In the genomic region with DNA sequence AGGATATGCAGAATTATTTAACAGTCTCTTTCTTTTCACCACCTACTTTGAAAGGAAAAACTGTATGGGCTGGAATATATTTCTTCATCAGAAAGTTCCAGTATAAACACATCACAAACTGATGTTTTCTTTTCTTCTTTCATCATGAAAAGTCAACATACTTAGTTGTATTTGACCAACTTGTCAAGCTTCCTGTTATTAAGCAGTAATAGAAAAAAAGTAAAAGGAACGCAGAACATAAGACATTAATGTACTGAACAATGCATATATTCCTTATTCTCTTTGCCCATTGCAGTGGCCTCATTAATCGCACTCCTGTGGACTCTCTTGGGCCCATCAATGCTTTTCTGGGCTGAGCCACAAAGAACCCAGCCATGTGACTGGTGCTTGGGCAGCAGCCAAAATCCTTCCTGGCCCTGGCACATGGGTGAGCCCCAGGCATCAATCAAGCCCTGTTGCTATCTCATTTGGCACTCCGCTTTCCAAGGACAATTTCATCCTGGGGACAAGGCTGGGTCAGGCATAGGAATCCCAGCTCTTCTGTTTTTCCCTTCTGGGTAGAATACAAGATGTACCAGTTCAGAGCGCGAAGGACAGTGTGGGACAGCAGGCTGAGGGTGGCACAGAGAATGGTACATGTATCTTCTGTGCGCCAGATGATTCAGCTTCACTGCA, we compare ENCODE assay signal across 15 cellular contexts. TPM values are rescaled to one million over a fixed set of nuclear protein-coding genes. Genes with fewer than 3 reads are reported as not detected.
DNase-seq lines count a peak whose midpoint lies in the region; ATAC-seq, FAIRE-seq and TF ChIP-seq lines count a peak whose summit lies in the region.
"Had no signal": no experiment of that assay in that cellular context is flagged by ENCODE, and none has a peak within 500 bp of the region (broad histone marks: within the 10 kb centered on the region; RNA-seq: fewer than 3 reads in every experiment).

No MANE protein-coding gene starts in this region.

- H3K9me3 ChIP-seq in right lobe of liver, result no peaks in the 10 kb centered on the region

- 66% methylated on average over 6 of the region's 6 CpGs for WGBS in right lobe of liver (ENCODE audit: insufficient coverage, low coverage, low lambda C conversion rate, missing lambda C conversion rate)

- H3K27me3 ChIP-seq in right lobe of liver, result no peaks in the 10 kb centered on the region
- H3K27me3 ChIP-seq: cardiac muscle cell, esophagus squamous epithelium had no signal

- H3K4me1 Mint-ChIP-seq in natural killer cell treated with Interleukin-12 subunit alpha and Interleukin-12 subunit beta and Interleukin-15 and Interleukin-18, amount 100 ng/mL, for 72 hours (ENCODE audit: low read depth in 2 of 2), result no peaks in the 10 kb centered on the region
- H3K4me1 Mint-ChIP-seq: activated T-helper 17 cell treated with anti-CD3 and anti-CD28 coated beads, Interleukin-2, amount 50 U/mL, for 72 hours had no signal

- peaks cover 2 to 7% of the 10 kb centered on the region in 2 donors for H3K27me3 Mint-ChIP-seq in natural killer cell treated with Interleukin-12 subunit alpha and Interleukin-12 subunit beta and Interleukin-15 and Interleukin-18, amount 100 ng/mL, for 72 hours
- H3K27me3 Mint-ChIP-seq: type B pancreatic cell had no signal

- H3K4me3 Mint-ChIP-seq in natural killer cell treated with Interleukin-12 subunit alpha and Interleukin-12 subunit beta and Interleukin-15 and Interleukin-18, amount 100 ng/mL, for 72 hours, result no peak overlapping the region
- H3K4me3 Mint-ChIP-seq: activated T-helper 17 cell treated with anti-CD3 and anti-CD28 coated beads, Interleukin-2, amount 50 U/mL, for 72 hours; type B pancreatic cell had no signal

- peak; percentile 2 for DNase-seq in NCI-H748 (lab: John Stamatoyannopoulos, UW; ENCODE audit: unreplicated experiment)
- DNase-seq in NCI-H748 treated with DMSO at 0.1 percent for 48 hours (lab: John Stamatoyannopoulos, UW), result no peak
- DNase-seq in cerebellum (ENCODE audit: low spot score), result peak; percentile 6
- DNase-seq in right lobe of liver, result peak; percentile 74 to 85 (median 75)
- DNase-seq in HCEC 1CT, result no peak
- no peak for DNase-seq in GM12891 (ENCODE audit: insufficient read length, low spot score)
- no peak for DNase-seq in natural killer cell treated with Interleukin-12 subunit alpha and Interleukin-12 subunit beta and Interleukin-15 and Interleukin-18, amount 100 ng/mL, for 72 hours (ENCODE audit: low spot score)
- no peak for DNase-seq in DMS114 treated with DMSO at 0.1 percent for 48 hours (lab: John Stamatoyannopoulos, UW; ENCODE audit: unreplicated experiment)
- DNase-seq: ACHN, esophagus squamous epithelium, Kasumi-1 had no signal

- H3K36me3 Mint-ChIP-seq in natural killer cell treated with Interleukin-12 subunit alpha and Interleukin-12 subunit beta and Interleukin-15 and Interleukin-18, amount 100 ng/mL, for 72 hours, result no peaks in the 10 kb centered on the region

- no peak overlapping the region for H3K4me3 ChIP-seq in right lobe of liver
- H3K4me3 ChIP-seq: cardiac muscle cell, esophagus squamous epithelium, SK-N-MC had no signal

- H3K36me3 ChIP-seq in right lobe of liver, result no peaks in the 10 kb centered on the region
- H3K36me3 ChIP-seq: cardiac muscle cell, esophagus squamous epithelium had no signal

- no peak for TF ChIP-seq CTCF in right lobe of liver (IDR thresholded peaks at IDR 0.05)

- H3K9me3 Mint-ChIP-seq in natural killer cell treated with Interleukin-12 subunit alpha and Interleukin-12 subunit beta and Interleukin-15 and Interleukin-18, amount 100 ng/mL, for 72 hours, result no peaks in the 10 kb centered on the region
- H3K9me3 Mint-ChIP-seq: activated T-helper 17 cell treated with anti-CD3 and anti-CD28 coated beads, Interleukin-2, amount 50 U/mL, for 72 hours; type B pancreatic cell had no signal

- TF ChIP-seq POLR2A in right lobe of liver (IDR thresholded peaks at IDR 0.05) (no peak), GM12891 (IDR thresholded peaks at IDR 0.05; ENCODE audit: low read depth, low read length) (no peak)

- peak overlapping the region in 1 of 3 donors; percentile 29 for H3K27ac ChIP-seq in right lobe of liver
- H3K27ac ChIP-seq: cardiac muscle cell, esophagus squamous epithelium, SK-N-MC had no signal

- H3K27ac Mint-ChIP-seq in natural killer cell treated with Interleukin-12 subunit alpha and Interleukin-12 subunit beta and Interleukin-15 and Interleukin-18, amount 100 ng/mL, for 72 hours, result no peak overlapping the region
- H3K27ac Mint-ChIP-seq: activated T-helper 17 cell treated with anti-CD3 and anti-CD28 coated beads, Interleukin-2, amount 50 U/mL, for 72 hours; type B pancreatic cell had no signal

- FAIRE-seq in GM12891 (lab: Jason Lieb, UNC), result no peak

- ATAC-seq in right lobe of liver, result peak; percentile 89 to 93 (median 90)
- no peak for ATAC-seq in natural killer cell treated with Interleukin-12 subunit alpha and Interleukin-12 subunit beta and Interleukin-15 and Interleukin-18, amount 100 ng/mL, for 72 hours
- ATAC-seq: activated T-helper 17 cell treated with anti-CD3 and anti-CD28 coated beads, Interleukin-2, amount 50 U/mL, for 72 hours had no signal

- peaks cover 0 to 3% (median 0%) of the 10 kb centered on the region in 4 donors for H3K4me1 ChIP-seq in right lobe of liver

- intact Hi-C loops in right lobe of liver (cut with DNase I), result no loop called here

TF ChIP-seq in GM12891, 5 proteins besides CTCF, POLR2A, EP300 and RAD21:
- TF ChIP-seq POU2F2 (IDR thresholded peaks at IDR 0.05; ENCODE audit: low read depth, low read length) (no peak), TAF1 (IDR thresholded peaks at IDR 0.05; ENCODE audit: low read depth, low read length) (no peak)

RNA-seq across cellular contexts. Expression of gene RHOBTB1, which starts 42.3 kb away (rescaled TPM):
- total RNA-seq in cerebellum (26.4 TPM), right lobe of liver (1 to 10 TPM; 3.0 to 5.4 (median 4.4) TPM)
- polyA plus RNA-seq in GM12891 (2012; ENCODE audit: low read depth, missing spikeins), result not detected
- total RNA-seq in natural killer cell treated with Interleukin-12 subunit alpha and Interleukin-12 subunit beta and Interleukin-15 and Interleukin-18, amount 100 ng/mL, for 72 hours, result under 1 TPM in 1 of 2 donors, not detected in 1; 0.64 TPM

Comparison
In these comparisons a context has a peak if more than half of its experiments do, and no peak if none do; other contexts are left out.
1. DNase-seq: peak in NCI-H748 (single experiment), cerebellum (single experiment) and right lobe of liver (3 of 3); none in NCI-H748 treated with DMSO at 0.1 percent for 48 hours (single experiment), HCEC 1CT (single experiment), GM12891 (single experiment), natural killer cell treated with Interleukin-12 subunit alpha and Interleukin-12 subunit beta and Interleukin-15 and Interleukin-18, amount 100 ng/mL, for 72 hours (single experiment) and DMS114 treated with DMSO at 0.1 percent for 48 hours (single experiment).
2. ATAC-seq: peak in right lobe of liver (4 of 4); none in natural killer cell treated with Interleukin-12 subunit alpha and Interleukin-12 subunit beta and Interleukin-15 and Interleukin-18, amount 100 ng/mL, for 72 hours (0 of 2).